ENCODE assay signal across 2 cellular contexts in the genomic region with DNA sequence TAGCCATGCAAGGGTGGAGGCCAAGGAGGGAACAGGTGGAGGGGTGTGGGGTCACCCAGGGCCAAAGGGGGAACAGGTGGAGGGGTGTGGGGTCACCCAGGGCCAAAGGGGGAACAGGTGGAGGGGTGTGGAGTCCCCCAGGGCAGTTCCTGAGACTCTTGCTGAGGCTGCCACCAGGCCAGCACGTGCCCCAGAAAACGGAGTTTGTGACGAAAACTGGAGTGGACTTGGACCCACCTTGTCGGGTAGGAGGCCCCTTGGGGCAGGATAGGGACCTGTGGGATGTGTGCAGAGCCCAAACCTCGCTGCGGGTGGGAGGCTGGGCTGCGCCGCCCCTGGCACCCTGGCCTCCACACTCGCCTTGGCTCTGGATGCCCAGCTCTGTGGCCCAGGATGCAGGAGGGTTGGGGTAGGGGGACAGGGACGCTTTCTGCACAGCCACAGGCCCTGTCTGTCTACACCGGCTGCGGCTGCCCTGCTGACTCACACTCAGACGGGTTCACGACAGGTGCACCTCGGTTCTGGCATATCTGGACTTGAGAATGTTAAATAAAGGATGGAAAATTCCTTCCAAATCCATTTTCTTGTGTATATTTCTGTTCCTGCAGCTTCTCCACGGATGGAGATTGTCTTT.
TF ChIP-seq lines count a peak whose summit lies in the region.

No MANE protein-coding gene starts in this region.

TF ChIP-seq in H1, 55 proteins besides CTCF, POLR2A, EP300 and RAD21:
- TF ChIP-seq JUND (IDR thresholded peaks at IDR 0.05; ENCODE audit: low read length) = no peak
- TF ChIP-seq GABPA (IDR thresholded peaks at IDR 0.05; ENCODE audit: borderline replicate concordance, insufficient read depth, low read length) = 0 out of 2 replicates have a peak, but pooled peaks have one; percentile 7

TF ChIP-seq in neural cell, 6 proteins besides CTCF, POLR2A, EP300 and RAD21:
- TF ChIP-seq TAF1 (IDR thresholded peaks at IDR 0.05; ENCODE audit: low read depth) (no peak), POLR2AphosphoS5 (IDR thresholded peaks at IDR 0.05) (no peak)
- TF ChIP-seq, protein P1, sequence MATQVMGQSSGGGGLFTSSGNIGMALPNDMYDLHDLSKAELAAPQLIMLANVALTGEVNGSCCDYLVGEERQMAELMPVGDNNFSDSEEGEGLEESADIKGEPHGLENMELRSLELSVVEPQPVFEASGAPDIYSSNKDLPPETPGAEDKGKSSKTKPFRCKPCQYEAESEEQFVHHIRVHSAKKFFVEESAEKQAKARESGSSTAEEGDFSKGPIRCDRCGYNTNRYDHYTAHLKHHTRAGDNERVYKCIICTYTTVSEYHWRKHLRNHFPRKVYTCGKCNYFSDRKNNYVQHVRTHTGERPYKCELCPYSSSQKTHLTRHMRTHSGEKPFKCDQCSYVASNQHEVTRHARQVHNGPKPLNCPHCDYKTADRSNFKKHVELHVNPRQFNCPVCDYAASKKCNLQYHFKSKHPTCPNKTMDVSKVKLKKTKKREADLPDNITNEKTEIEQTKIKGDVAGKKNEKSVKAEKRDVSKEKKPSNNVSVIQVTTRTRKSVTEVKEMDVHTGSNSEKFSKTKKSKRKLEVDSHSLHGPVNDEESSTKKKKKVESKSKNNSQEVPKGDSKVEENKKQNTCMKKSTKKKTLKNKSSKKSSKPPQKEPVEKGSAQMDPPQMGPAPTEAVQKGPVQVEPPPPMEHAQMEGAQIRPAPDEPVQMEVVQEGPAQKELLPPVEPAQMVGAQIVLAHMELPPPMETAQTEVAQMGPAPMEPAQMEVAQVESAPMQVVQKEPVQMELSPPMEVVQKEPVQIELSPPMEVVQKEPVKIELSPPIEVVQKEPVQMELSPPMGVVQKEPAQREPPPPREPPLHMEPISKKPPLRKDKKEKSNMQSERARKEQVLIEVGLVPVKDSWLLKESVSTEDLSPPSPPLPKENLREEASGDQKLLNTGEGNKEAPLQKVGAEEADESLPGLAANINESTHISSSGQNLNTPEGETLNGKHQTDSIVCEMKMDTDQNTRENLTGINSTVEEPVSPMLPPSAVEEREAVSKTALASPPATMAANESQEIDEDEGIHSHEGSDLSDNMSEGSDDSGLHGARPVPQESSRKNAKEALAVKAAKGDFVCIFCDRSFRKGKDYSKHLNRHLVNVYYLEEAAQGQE (IDR thresholded peaks at IDR 0.05; ENCODE audit: borderline replicate concordance) = peak; percentile 9
